Comparison of ENCODE assay signal across 30 cellular contexts in genomic region chr1:36750706-36751105, GRCh38.
A peak's percentile ranks its signal among the peaks of the same experiment; 100 is the strongest.
DNase-seq lines count a peak whose midpoint lies in the region; ATAC-seq, FAIRE-seq and TF ChIP-seq lines count a peak whose summit lies in the region.
"Had no signal": no experiment of that assay in that cellular context is flagged by ENCODE, and none has a peak within 500 bp of the region (broad histone marks: within the 10 kb centered on the region; RNA-seq: fewer than 3 reads in every experiment).

No MANE protein-coding gene starts in this region.

- in situ Hi-C loops in HepG2 (cut with HindIII; ENCODE audit: extremely low pct_ligation_motif_present, low pct_unique_long_range_greater_than_20kb) = no loop called here

- WGBS in HepG2 (ENCODE audit: low lambda C conversion rate) = 31% methylated on average over 3 of the region's 4 CpGs

- no peak for TF ChIP-seq RAD21 in HepG2 (CRISPR knock-in tag; IDR thresholded peaks at IDR 0.05)

- H3K9me3 ChIP-seq in Karpas-422 (ENCODE audit: low read length) = no peaks in the 10 kb centered on the region
- no peaks in the 10 kb centered on the region for H3K9me3 ChIP-seq in neural progenitor cell (ENCODE audit: low read depth)
- H3K9me3 ChIP-seq in HepG2 (ENCODE audit: low read length) = no peaks in the 10 kb centered on the region
- H3K9me3 ChIP-seq: A549, SJCRH30 had no signal

- H3K4me1 ChIP-seq in Karpas-422 (ENCODE audit: low read length) = peaks cover 15% of the 10 kb centered on the region
- H3K4me1 ChIP-seq in neural progenitor cell = no peaks in the 10 kb centered on the region
- H3K4me1 ChIP-seq in HepG2 (ENCODE audit: insufficient read depth, low read length) = peaks cover 16% of the 10 kb centered on the region
- H3K4me1 ChIP-seq: SJCRH30 had no signal

- CTCF ChIA-PET in HepG2 (lab: Yijun Ruan, JAX; ENCODE audit: low intra/inter-chr PET ratio, low total read pairs) = no interaction called here

- H3K4me3 ChIP-seq in Karpas-422 (ENCODE audit: low read length) (no peak overlapping the region), neural progenitor cell (no peak overlapping the region), HepG2 (replicated peaks in 1 of 3; ENCODE audit: insufficient read depth in 1 of 3, low read depth in 2 of 3, low read length in 3 of 3) (no peak overlapping the region)
- H3K4me3 ChIP-seq: A549, SJCRH30 had no signal

- no peak for FAIRE-seq in HepG2 (lab: Jason Lieb, UNC)
- FAIRE-seq: A549, GM12892 had no signal

- BruUV-seq in HepG2 (replicated peaks; lab: Mats Ljungman, UMichigan) = no TSS peak

- TF ChIP-seq CTCF in 22Rv1 (IDR thresholded peaks at IDR 0.05) (no peak), chondrocyte (IDR thresholded peaks at IDR 0.05) (no peak), neural progenitor cell (IDR thresholded peaks at IDR 0.05) (no peak), HepG2 (CRISPR knock-in tag; IDR thresholded peaks at IDR 0.05) (no peak)

- H3K79me2 ChIP-seq in Karpas-422 (ENCODE audit: low read length) (no peaks in the 10 kb centered on the region), neural progenitor cell (ENCODE audit: low read depth) (no peaks in the 10 kb centered on the region), HepG2 (ENCODE audit: insufficient read depth, low read length) (no peaks in the 10 kb centered on the region)

- no peak overlapping the region for H3K27ac Mint-ChIP-seq in chondrocyte (ENCODE audit: unreplicated experiment)
- H3K27ac Mint-ChIP-seq in neural progenitor cell = no peak overlapping the region
- H3K27ac Mint-ChIP-seq: CD4-positive, alpha-beta memory T cell; IgD-negative memory B cell had no signal

- intact Hi-C loops in HepG2 (cut with micrococcal nuclease; ENCODE audit: unreplicated experiment) = no loop called here

- H3K4me3 Mint-ChIP-seq in chondrocyte (ENCODE audit: unreplicated experiment) (no peak overlapping the region), neural progenitor cell (no peak overlapping the region)
- H3K4me3 Mint-ChIP-seq: CD4-positive, alpha-beta memory T cell; IgD-negative memory B cell had no signal

- H3K4me2 ChIP-seq in Karpas-422 (ENCODE audit: low read depth, low read length, poor library complexity, severe bottlenecking) (no peak overlapping the region), neural progenitor cell (no peak overlapping the region), HepG2 (ENCODE audit: low read depth, low read length) (no peak overlapping the region)

- no peaks in the 10 kb centered on the region for H3K27me3 ChIP-seq in Karpas-422 (ENCODE audit: low read length)
- no peaks in the 10 kb centered on the region for H3K27me3 ChIP-seq in neural progenitor cell
- H3K27me3 ChIP-seq in HepG2 (ENCODE audit: control insufficient read depth in 1 of 2, insufficient read depth in 2 of 2, low read length in 2 of 2) = peaks cover 2 to 26% of the 10 kb centered on the region in 2 experiments; a peak in 4 of 5 replicates

- no peaks in the 10 kb centered on the region for H3K9me2 ChIP-seq in Karpas-422 (replicated peaks; ENCODE audit: insufficient read depth, low read length)

- H3K9me3 Mint-ChIP-seq in chondrocyte (ENCODE audit: low read depth) (peaks cover 3% of the 10 kb centered on the region), neural progenitor cell (no peaks in the 10 kb centered on the region)
- H3K9me3 Mint-ChIP-seq: IgD-negative memory B cell had no signal

- ATAC-seq in HepG2 = no peak
- ATAC-seq: HCT116, Right ventricle myocardium inferior had no signal

- H2AFZ ChIP-seq in Karpas-422 (ENCODE audit: low read length) (0 out of 2 replicates have a peak overlapping the region, but pooled peaks have one; percentile 72), neural progenitor cell (replicated peaks) (peak overlapping the region; percentile 26), HepG2 (ENCODE audit: low read length) (no peak overlapping the region)

- H3K36me3 ChIP-seq in Karpas-422 (ENCODE audit: insufficient read depth, low read length) (no peaks in the 10 kb centered on the region), neural progenitor cell (no peaks in the 10 kb centered on the region), HepG2 (replicated peaks in 1 of 2; ENCODE audit: control insufficient read depth in 1 of 2, insufficient read depth in 2 of 2, low read length in 2 of 2) (no peaks in the 10 kb centered on the region)
- H3K36me3 ChIP-seq: SJCRH30 had no signal

- DNase-seq in Karpas-422 (peak; percentile 66), chondrocyte (ENCODE audit: low spot score) (peak; percentile 2), neural progenitor cell (ENCODE audit: low spot score) (no peak), AG20443 (ENCODE audit: low spot score) (no peak), HepG2 (ENCODE audit: low spot score) (no peak), SK-N-DZ (ENCODE audit: low spot score) (no peak)
- DNase-seq: C1 segment of cervical spinal cord; CD4-positive, alpha-beta memory T cell; COR-L47; DMS 273 treated with DMSO at 0.1 percent for 48 hours; DMS79; EL; GF-D8; GOT3; NCI-H1092 treated with DMSO at 0.1 percent for 48 hours; NCI-H1436; NCI-H187; NCI-H2107; NCI-H446 treated with DMSO at 0.1 percent for 48 hours; NCI-H526; NCI-H82; NK-92 treated with Interleukin-12 subunit alpha and Interleukin-12 subunit beta, amount 100 ng/mL, for 24 hours; PC-3; SJCRH30 had no signal

- H3K36me3 Mint-ChIP-seq in chondrocyte (ENCODE audit: low read depth) (no peaks in the 10 kb centered on the region), neural progenitor cell (no peaks in the 10 kb centered on the region)
- H3K36me3 Mint-ChIP-seq: CD4-positive, alpha-beta memory T cell; IgD-negative memory B cell had no signal

- H3K27me3 Mint-ChIP-seq in chondrocyte (ENCODE audit: low read depth) = peaks cover 2% of the 10 kb centered on the region
- peaks cover 18% of the 10 kb centered on the region for H3K27me3 Mint-ChIP-seq in neural progenitor cell (ENCODE audit: insufficient read depth, low read depth)

- POLR2A ChIA-PET in HepG2 (lab: Yijun Ruan, JAX) = no interaction called here

- TF ChIP-seq EP300 in HepG2 (IDR thresholded peaks at IDR 0.05; ENCODE audit: low read depth in 2 of 2, low read length in 2 of 2) = no peak
- no peak for TF ChIP-seq EP300 in HepG2 (CRISPR knock-in tag; IDR thresholded peaks at IDR 0.05; ENCODE audit: borderline replicate concordance)

- H3K27ac ChIP-seq in 22Rv1 (peak overlapping the region; percentile 53; the same call in 1 of the 2 replicates), Karpas-422 (ENCODE audit: low read length) (no peak overlapping the region), neural progenitor cell (no peak overlapping the region), HepG2 (ENCODE audit: extremely low read length, insufficient read depth, low read length) (no peak overlapping the region)
- H3K27ac ChIP-seq: A549, SJCRH30 had no signal

- H4K20me1 ChIP-seq in Karpas-422 (ENCODE audit: insufficient read depth, low read depth, low read length) (no peaks in the 10 kb centered on the region), neural progenitor cell (ENCODE audit: low read depth) (no peaks in the 10 kb centered on the region), HepG2 (ENCODE audit: insufficient read depth, low read length) (0 out of 2 replicates have a peak, but pooled peaks cover 3% of the 10 kb centered on the region)

- no peaks in the 10 kb centered on the region for H3K4me1 Mint-ChIP-seq in chondrocyte (ENCODE audit: low read depth)
- H3K4me1 Mint-ChIP-seq in neural progenitor cell = peaks cover 2% of the 10 kb centered on the region
- H3K4me1 Mint-ChIP-seq: CD4-positive, alpha-beta memory T cell had no signal

- no peak overlapping the region for H3K9ac ChIP-seq in Karpas-422 (ENCODE audit: low read length)
- H3K9ac ChIP-seq in neural progenitor cell = no peak overlapping the region
- H3K9ac ChIP-seq in HepG2 (ENCODE audit: insufficient read depth, low read depth, low read length) = no peak overlapping the region

- TF ChIP-seq POLR2A in HepG2 (IDR thresholded peaks at IDR 0.05; ENCODE audit: insufficient read depth in 1 of 2, low read depth in 2 of 2, low read length in 2 of 2) = no peak

- peaks cover 5% of the 10 kb centered on the region for H3F3A ChIP-seq in neural progenitor cell (ENCODE audit: low read depth)

TF ChIP-seq in HepG2, 621 proteins besides CTCF, POLR2A, EP300 and RAD21 (continues in another document):
- TF ChIP-seq ZNF687 (CRISPR knock-in tag; IDR thresholded peaks at IDR 0.05) = no peak
- no peak for TF ChIP-seq HMG20A (CRISPR knock-in tag; IDR thresholded peaks at IDR 0.05; ENCODE audit: borderline replicate concordance)

Comparison
In these comparisons a context has a peak if more than half of its experiments do, and no peak if none do; other contexts are left out.
1. DNase-seq: peak in Karpas-422 (single experiment) and chondrocyte (single experiment); none in neural progenitor cell (single experiment), AG20443 (single experiment), HepG2 (single experiment) and SK-N-DZ (single experiment).